In genomic region chr2:3246928-3247714, GRCh38 we compare ENCODE assay signal across 21 cellular contexts.
"Had no signal": no experiment of that assay in that cellular context is flagged by ENCODE, and none has a peak within 500 bp of the region (broad histone marks: within the 10 kb centered on the region; RNA-seq: fewer than 3 reads in every experiment).

No MANE protein-coding gene starts in this region.

- H3K4me1 ChIP-seq: ascending aorta, breast epithelium, psoas muscle, sigmoid colon, tibial artery, uterus had no signal

- H3K36me3 ChIP-seq: breast epithelium, sigmoid colon, uterus had no signal

- H3K4me1 Mint-ChIP-seq: neural crest cell had no signal

- H3K4me3 ChIP-seq: ascending aorta, breast epithelium, psoas muscle, sigmoid colon, tibial artery, uterus had no signal

- H3K27me3 Mint-ChIP-seq: activated B cell treated with CpG ODN at 0.5 μM for 24 hours; activated CD4-positive, alpha-beta T cell treated with anti-CD3 and anti-CD28 coated beads, Interleukin-2, amount 10 ng/mL, durations not matched to agents 24 days and 14 days; activated naive CD8-positive, alpha-beta T cell treated with anti-CD3 and anti-CD28 coated beads, Interleukin-2, amount 50 U/mL, for 24 hours had no signal

- ATAC-seq: activated CD8-positive, alpha-beta T cell treated with anti-CD3 and anti-CD28 coated beads, Interleukin-2, amount 10 ng/mL, durations not matched to agents 7 days and 5 days; activated naive CD8-positive, alpha-beta T cell treated with anti-CD3 and anti-CD28 coated beads, Interleukin-2, amount 50 U/mL, for 24 hours; left ventricle myocardium superior; psoas muscle had no signal

- H3K4me3 Mint-ChIP-seq: activated B cell treated with CpG ODN at 0.5 μM for 24 hours; activated CD4-positive, alpha-beta T cell treated with anti-CD3 and anti-CD28 coated beads, Interleukin-2, amount 10 ng/mL, durations not matched to agents 24 days and 14 days; activated CD8-positive, alpha-beta T cell treated with anti-CD3 and anti-CD28 coated beads, Interleukin-2, amount 10 ng/mL, durations not matched to agents 7 days and 5 days; activated naive CD8-positive, alpha-beta T cell treated with anti-CD3 and anti-CD28 coated beads, Interleukin-2, amount 50 U/mL, for 24 hours; neural crest cell; T-helper 2 cell treated with Interferon-gamma antibody and Interleukin-4, amounts not matched to agents 5 μg/mL and 100 μg/mL, for 36 hours had no signal

- H3K27me3 ChIP-seq: ascending aorta, breast epithelium, sigmoid colon, tibial artery, uterus had no signal

- H3K27ac Mint-ChIP-seq: activated B cell treated with CpG ODN at 0.5 μM for 24 hours; activated CD4-positive, alpha-beta T cell treated with anti-CD3 and anti-CD28 coated beads, Interleukin-2, amount 10 ng/mL, durations not matched to agents 24 days and 14 days; activated CD8-positive, alpha-beta T cell treated with anti-CD3 and anti-CD28 coated beads, Interleukin-2, amount 10 ng/mL, durations not matched to agents 7 days and 5 days; activated naive CD8-positive, alpha-beta T cell treated with anti-CD3 and anti-CD28 coated beads, Interleukin-2, amount 50 U/mL, for 24 hours; T-helper 2 cell treated with Interferon-gamma antibody and Interleukin-4, amounts not matched to agents 5 μg/mL and 100 μg/mL, for 36 hours had no signal

- H3K27ac ChIP-seq: ascending aorta, breast epithelium, psoas muscle, sigmoid colon, tibial artery, uterus had no signal

- DNase-seq: activated B cell treated with CpG ODN at 0.5 μM for 24 hours; activated CD4-positive, alpha-beta T cell treated with anti-CD3 and anti-CD28 coated beads, Interleukin-2, amount 10 ng/mL, durations not matched to agents 24 days and 14 days; activated CD8-positive, alpha-beta T cell treated with anti-CD3 and anti-CD28 coated beads, Interleukin-2, amount 10 ng/mL, durations not matched to agents 7 days and 5 days; activated gamma-delta T cell treated with Interleukin-2 at 50 U/mL for 16 hours; activated naive CD8-positive, alpha-beta T cell treated with anti-CD3 and anti-CD28 coated beads, Interleukin-2, amount 50 U/mL, for 24 hours; cerebellar nuclear complex; effector memory CD4-positive, alpha-beta T cell; foreskin fibroblast; kidney glomerular epithelial cell; left ventricle myocardium superior; mesenchymal stem cell; psoas muscle; sigmoid colon; stimulated activated CD4-positive, alpha-beta T cell treated with anti-CD3 and anti-CD28 coated beads, Interleukin-12 subunit alpha, Interleukin-12 subunit beta, amount 100 ng/mL, for 4 hours; stimulated activated CD4-positive, alpha-beta T cell treated with anti-CD3 and anti-CD28 coated beads, Interleukin-2, amount 100 ng/mL, for 24 hours; tibial artery; uterus had no signal
